ENCODE assay signal across 10 cellular contexts in the genomic region with DNA sequence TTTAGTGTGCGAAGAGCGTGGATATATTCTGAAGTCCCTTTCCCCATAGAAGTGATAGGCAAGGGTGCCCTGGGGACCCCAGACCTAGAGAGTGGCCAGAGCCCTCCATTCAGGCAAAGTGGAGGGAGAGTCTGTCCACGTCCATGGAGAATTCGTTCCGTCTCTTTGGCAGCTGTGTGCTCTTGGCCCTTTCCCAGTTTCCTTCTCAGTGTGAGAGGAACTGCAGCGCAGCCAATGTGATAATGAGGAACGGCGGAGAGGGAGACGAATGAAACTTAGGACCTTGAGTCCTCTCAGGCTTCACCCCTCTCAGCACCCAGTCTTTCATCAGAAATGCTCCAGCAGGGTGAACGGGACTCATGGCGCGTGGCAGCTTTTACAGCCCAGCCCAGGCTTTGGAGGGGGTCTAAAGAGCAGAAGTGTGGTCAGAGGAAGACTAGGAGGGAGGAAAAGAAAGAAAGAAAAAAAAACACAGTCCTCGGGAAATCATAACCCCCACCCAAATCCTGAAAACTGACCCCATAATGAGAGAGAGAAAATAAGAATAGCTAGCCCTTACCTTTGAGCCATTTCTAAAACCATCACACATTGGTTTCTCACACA.
DNase-seq lines count a peak whose midpoint lies in the region; ATAC-seq and TF ChIP-seq lines count a peak whose summit lies in the region.
"Had no signal": no experiment of that assay in that cellular context is flagged by ENCODE, and none has a peak within 500 bp of the region (broad histone marks: within the 10 kb centered on the region; RNA-seq: fewer than 3 reads in every experiment).

No MANE protein-coding gene starts in this region.

- H3K4me2 ChIP-seq in osteoblast (ENCODE audit: insufficient read depth, low read length) = no peak overlapping the region
- no peak overlapping the region for H3K4me2 ChIP-seq in PC-3 (ENCODE audit: low read length)

- peaks cover 30% of the 10 kb centered on the region for H3K4me1 Mint-ChIP-seq in activated B cell treated with CpG ODN at 0.5 μM for 24 hours
- H3K4me1 Mint-ChIP-seq in naive thymus-derived CD8-positive, alpha-beta T cell = peaks cover 6 to 27% (median 15%) of the 10 kb centered on the region in 4 donors

- H3K36me3 ChIP-seq in osteoblast (ENCODE audit: insufficient read depth, low read length) (peaks cover 4% of the 10 kb centered on the region), prostate gland (no peaks in the 10 kb centered on the region), PC-3 (ENCODE audit: low read depth, low read length) (no peaks in the 10 kb centered on the region; the same call in 1 of the 2 replicates)
- H3K36me3 ChIP-seq: BE2C had no signal

- H4K20me1 ChIP-seq in osteoblast (ENCODE audit: insufficient read depth, low read length) (no peaks in the 10 kb centered on the region), PC-3 (ENCODE audit: low read length) (no peaks in the 10 kb centered on the region)

- H3K4me3 ChIP-seq in osteoblast (ENCODE audit: insufficient read depth, low read length) = no peak overlapping the region
- H3K4me3 ChIP-seq in prostate gland = no peak overlapping the region
- H3K4me3 ChIP-seq in PC-3 (ENCODE audit: low read length) = no peak overlapping the region

- H3F3A ChIP-seq in PC-3 (ENCODE audit: low read length, unreplicated experiment) = no peaks in the 10 kb centered on the region

- ATAC-seq in activated B cell treated with CpG ODN at 0.5 μM for 24 hours (ENCODE audit: low read depth) (no peak), Right ventricle myocardium inferior (peak; percentile 84), HG03439 (IDR thresholded peaks at IDR 0.05; ENCODE audit: unreplicated experiment) (no peak), PC-3 (no peak)
- ATAC-seq in naive thymus-derived CD8-positive, alpha-beta T cell = no peak

- peak; percentile 76 for DNase-seq in Ammon's horn (ENCODE audit: low spot score)
- no peak for DNase-seq in activated B cell treated with CpG ODN at 0.5 μM for 24 hours
- peak; percentile 72 for DNase-seq in Right ventricle myocardium inferior (ENCODE audit: missing footprints)
- no peak for DNase-seq in osteoblast (ENCODE audit: insufficient read length, low spot score, missing footprints)
- no peak for DNase-seq in prostate gland (ENCODE audit: low spot score)
- DNase-seq in naive thymus-derived CD8-positive, alpha-beta T cell = no peak
- no peak for DNase-seq in PC-3
- DNase-seq: BE2C, retina had no signal

- H3K9me3 Mint-ChIP-seq in activated B cell treated with CpG ODN at 0.5 μM for 24 hours = no peaks in the 10 kb centered on the region
- H3K9me3 Mint-ChIP-seq in naive thymus-derived CD8-positive, alpha-beta T cell = no peaks in the 10 kb centered on the region

- POLR2A ChIA-PET in activated B cell treated with CpG ODN at 0.5 μM for 24 hours (lab: Charles Lee) = interaction anchor here (0.6 to 3.0 kb wide), 4 partner anchors 130 to 228 kb away, joined by 3 to 16 read pairs (median 4); a partner anchor contains a TSS
- POLR2A ChIA-PET in naive thymus-derived CD8-positive, alpha-beta T cell (lab: Charles Lee) = no interaction called here
- POLR2A ChIA-PET in PC-3 (lab: Charles Lee; ENCODE audit: unreplicated experiment) = no interaction called here

- no TSS peak for BruUV-seq in PC-3 (replicated peaks; lab: Mats Ljungman, UMichigan)

- H3K27me3 ChIP-seq in osteoblast (ENCODE audit: insufficient read depth, low read length) (no peaks in the 10 kb centered on the region), prostate gland (replicated peaks; ENCODE audit: insufficient read depth) (no peaks in the 10 kb centered on the region), PC-3 (ENCODE audit: low read length) (no peaks in the 10 kb centered on the region)
- H3K27me3 ChIP-seq: BE2C had no signal

- H3K79me2 ChIP-seq in osteoblast (ENCODE audit: insufficient read depth, low read length) = no peaks in the 10 kb centered on the region
- no peaks in the 10 kb centered on the region for H3K79me2 ChIP-seq in PC-3 (ENCODE audit: low read length)

- intact Hi-C loops in activated B cell treated with CpG ODN at 0.5 μM for 24 hours (cut with micrococcal nuclease) = loop anchor here (1.0 to 10.0 kb wide), 4 partner anchors 147 to 559 kb away; a partner anchor contains a TSS
- intact Hi-C loops in Right ventricle myocardium inferior (cut with DNase I) = loop anchor here (5.0 to 10.0 kb wide), 3 partner anchors 81 to 326 kb away; no protein-coding TSS in a partner anchor
- intact Hi-C loops in prostate gland (cut with DNase I) = loop anchor here (2.0 to 10.0 kb wide), 2 partner anchors 133 to 227 kb away; no protein-coding TSS in a partner anchor
- intact Hi-C loops in PC-3 (cut with micrococcal nuclease) = no loop called here

- peak overlapping the region; percentile 72 for H3K4me3 Mint-ChIP-seq in activated B cell treated with CpG ODN at 0.5 μM for 24 hours
- H3K4me3 Mint-ChIP-seq in naive thymus-derived CD8-positive, alpha-beta T cell = peak overlapping the region in 2 of 10 donors; percentile 23 to 36

- no peaks in the 10 kb centered on the region for H3K27me3 Mint-ChIP-seq in activated B cell treated with CpG ODN at 0.5 μM for 24 hours
- H3K27me3 Mint-ChIP-seq in naive thymus-derived CD8-positive, alpha-beta T cell = no peaks in the 10 kb centered on the region

- peaks cover 31% of the 10 kb centered on the region for H3K4me1 ChIP-seq in osteoblast (ENCODE audit: insufficient read depth, low read length)
- no peaks in the 10 kb centered on the region for H3K4me1 ChIP-seq in prostate gland (replicated peaks)
- peaks cover 7% of the 10 kb centered on the region for H3K4me1 ChIP-seq in PC-3 (ENCODE audit: insufficient read depth, low read length)
- H3K4me1 ChIP-seq: BE2C had no signal

- no peak for TF ChIP-seq POLR2A in prostate gland (IDR thresholded peaks at IDR 0.05)

- 49% methylated on average over 13 of the region's 13 CpGs for WGBS in prostate gland

- H3K9ac ChIP-seq in PC-3 (ENCODE audit: low read length) = no peak overlapping the region

- H3K9me3 ChIP-seq in osteoblast (ENCODE audit: low read depth, low read length) = no peaks in the 10 kb centered on the region
- no peaks in the 10 kb centered on the region for H3K9me3 ChIP-seq in prostate gland
- no peaks in the 10 kb centered on the region for H3K9me3 ChIP-seq in PC-3 (ENCODE audit: low read length)
- H3K9me3 ChIP-seq: BE2C had no signal

- CTCF ChIA-PET in activated B cell treated with CpG ODN at 0.5 μM for 24 hours (lab: Charles Lee) = interaction anchor here (0.9 to 4.5 kb wide), 14 partner anchors 54 to 232 kb away, joined by 3 to 38 read pairs (median 4); no protein-coding TSS in a partner anchor
- CTCF ChIA-PET in PC-3 (lab: Charles Lee) = no interaction called here

- H3K36me3 Mint-ChIP-seq in activated B cell treated with CpG ODN at 0.5 μM for 24 hours (ENCODE audit: low read depth) = peaks cover 39% of the 10 kb centered on the region
- peaks cover 2 to 10% (median 8%) of the 10 kb centered on the region in 3 donors for H3K36me3 Mint-ChIP-seq in naive thymus-derived CD8-positive, alpha-beta T cell

- no peak overlapping the region for H3K27ac Mint-ChIP-seq in activated B cell treated with CpG ODN at 0.5 μM for 24 hours
- H3K27ac Mint-ChIP-seq in naive thymus-derived CD8-positive, alpha-beta T cell = peak overlapping the region in 4 of 10 donors; percentile 51 to 74 (median 62)

- TF ChIP-seq CTCF in activated B cell treated with CpG ODN at 0.5 μM for 24 hours (IDR thresholded peaks at IDR 0.05) (no peak), osteoblast (IDR thresholded peaks at IDR 0.05; ENCODE audit: extremely low read depth, low read depth, low read length) (no peak), prostate gland (IDR thresholded peaks at IDR 0.05) (no peak), PC-3 (conservative IDR thresholded peaks at IDR 0.05; ENCODE audit: low read depth, low read length) (no peak)

- H3K9me2 ChIP-seq in PC-3 (replicated peaks; ENCODE audit: low read length) = no peaks in the 10 kb centered on the region

- H3K27ac ChIP-seq in osteoblast (ENCODE audit: low read depth, low read length) (peak overlapping the region; percentile 54), prostate gland (no peak overlapping the region), PC-3 (ENCODE audit: low read length) (no peak overlapping the region)

- H2AFZ ChIP-seq in osteoblast (ENCODE audit: low read length) (no peak overlapping the region), PC-3 (ENCODE audit: low read length) (no peak overlapping the region)

Comparison
In these comparisons a context has a peak if more than half of its experiments do, and no peak if none do; other contexts are left out.
1. DNase-seq: peak in Ammon's horn (single experiment) and Right ventricle myocardium inferior (single experiment); none in activated B cell treated with CpG ODN at 0.5 μM for 24 hours (single experiment), osteoblast (single experiment), prostate gland (single experiment), naive thymus-derived CD8-positive, alpha-beta T cell (0 of 10) and PC-3 (single experiment).